In the genomic region with DNA sequence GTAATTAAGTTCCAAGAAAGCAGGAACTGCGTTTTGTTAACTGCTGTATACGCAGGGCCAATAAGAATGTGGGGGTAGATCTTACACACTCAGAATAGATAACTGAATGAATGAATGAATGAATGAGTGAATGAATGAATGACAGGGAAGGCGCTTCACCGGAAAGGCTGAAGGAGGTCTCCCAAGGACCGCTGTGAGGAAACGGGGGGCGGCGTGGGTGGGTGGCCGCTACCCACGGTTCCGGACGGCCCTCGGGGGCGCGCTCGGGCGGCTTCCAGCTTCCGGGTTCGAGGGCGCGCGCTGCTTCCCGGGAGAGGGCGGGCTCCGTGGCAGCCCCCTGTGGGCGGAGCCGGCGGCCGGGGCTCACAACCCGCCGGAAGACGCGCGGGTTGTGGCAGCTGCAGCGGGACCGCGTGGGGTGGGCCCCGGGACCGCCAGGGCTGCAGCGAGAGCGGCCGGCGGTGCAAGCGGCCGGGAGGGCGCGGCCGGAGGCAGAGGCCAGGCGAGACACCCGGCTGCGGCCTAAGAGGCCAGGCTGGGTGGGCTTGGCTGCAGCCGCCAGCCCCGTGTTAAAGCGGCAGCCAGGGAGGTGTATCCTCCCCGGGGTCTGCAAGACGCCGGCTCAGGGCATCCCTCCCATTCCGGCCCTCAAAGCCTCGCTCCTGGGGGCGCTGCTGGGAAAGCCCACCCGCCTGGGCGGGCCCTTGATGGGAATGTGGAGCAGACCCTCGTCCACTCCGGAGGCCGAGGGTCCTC, we compare ENCODE assay signal across 1 cellular context.
TF ChIP-seq lines count a peak whose summit lies in the region.

A gene (plus strand): TSS at position 367 of the 756 bp plus-strand sequence. CDS start 2,072 bp downstream, outside the sequence.

TF ChIP-seq in GM12878, 131 proteins besides CTCF, POLR2A, EP300 and RAD21 (continued from another document and continues in another):
- TF ChIP-seq, protein P1, sequence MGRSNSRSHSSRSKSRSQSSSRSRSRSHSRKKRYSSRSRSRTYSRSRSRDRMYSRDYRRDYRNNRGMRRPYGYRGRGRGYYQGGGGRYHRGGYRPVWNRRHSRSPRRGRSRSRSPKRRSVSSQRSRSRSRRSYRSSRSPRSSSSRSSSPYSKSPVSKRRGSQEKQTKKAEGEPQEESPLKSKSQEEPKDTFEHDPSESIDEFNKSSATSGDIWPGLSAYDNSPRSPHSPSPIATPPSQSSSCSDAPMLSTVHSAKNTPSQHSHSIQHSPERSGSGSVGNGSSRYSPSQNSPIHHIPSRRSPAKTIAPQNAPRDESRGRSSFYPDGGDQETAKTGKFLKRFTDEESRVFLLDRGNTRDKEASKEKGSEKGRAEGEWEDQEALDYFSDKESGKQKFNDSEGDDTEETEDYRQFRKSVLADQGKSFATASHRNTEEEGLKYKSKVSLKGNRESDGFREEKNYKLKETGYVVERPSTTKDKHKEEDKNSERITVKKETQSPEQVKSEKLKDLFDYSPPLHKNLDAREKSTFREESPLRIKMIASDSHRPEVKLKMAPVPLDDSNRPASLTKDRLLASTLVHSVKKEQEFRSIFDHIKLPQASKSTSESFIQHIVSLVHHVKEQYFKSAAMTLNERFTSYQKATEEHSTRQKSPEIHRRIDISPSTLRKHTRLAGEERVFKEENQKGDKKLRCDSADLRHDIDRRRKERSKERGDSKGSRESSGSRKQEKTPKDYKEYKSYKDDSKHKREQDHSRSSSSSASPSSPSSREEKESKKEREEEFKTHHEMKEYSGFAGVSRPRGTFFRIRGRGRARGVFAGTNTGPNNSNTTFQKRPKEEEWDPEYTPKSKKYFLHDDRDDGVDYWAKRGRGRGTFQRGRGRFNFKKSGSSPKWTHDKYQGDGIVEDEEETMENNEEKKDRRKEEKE (IDR thresholded peaks at IDR 0.05): no peak
- TF ChIP-seq SMAD1 (IDR thresholded peaks at IDR 0.05; ENCODE audit: low read depth, partially characterized antibody) (no peak), STAT3 (IDR thresholded peaks at IDR 0.05; ENCODE audit: low read depth, low read length) (no peak), FOXM1 (IDR thresholded peaks at IDR 0.05; ENCODE audit: low read depth, low read length) (no peak), CHD4 (IDR thresholded peaks at IDR 0.05) (no peak), RB1 (IDR thresholded peaks at IDR 0.05; ENCODE audit: borderline replicate concordance) (peak; percentile 74; the same call in 1 of the 2 replicates), NFIC (IDR thresholded peaks at IDR 0.05; ENCODE audit: low read depth, low read length) (no peak), STAT1 (conservative IDR thresholded peaks at IDR 0.05) (no peak), GATAD2B (conservative IDR thresholded peaks at IDR 0.05; ENCODE audit: low read depth) (peak; percentile 89; the same call in 1 of the 2 replicates), LARP7 (IDR thresholded peaks at IDR 0.05) (peak; percentile 86), IRF4 (IDR thresholded peaks at IDR 0.05; ENCODE audit: low read depth, low read length) (no peak), SUPT20H (IDR thresholded peaks at IDR 0.05; ENCODE audit: borderline replicate concordance, control insufficient read depth, low read depth, low read length) (no peak), SMARCA5 (IDR thresholded peaks at IDR 0.05) (0 out of 2 replicates have a peak, but pooled peaks have one; percentile 58), SREBF2 (IDR thresholded peaks at IDR 0.05; ENCODE audit: low read length) (no peak), IKZF2 (IDR thresholded peaks at IDR 0.05) (peak in 1 of 2 experiments; percentile 32; a peak in 1 of 4 replicates), ATF7 (IDR thresholded peaks at IDR 0.05; ENCODE audit: low read depth) (no peak), CEBPB (IDR thresholded peaks at IDR 0.05; ENCODE audit: borderline replicate concordance in 1 of 2, low read depth in 2 of 2, low read length in 2 of 2) (no peak), SUZ12 (IDR thresholded peaks at IDR 0.05; ENCODE audit: unreplicated experiment) (no peak), SMC3 (IDR thresholded peaks at IDR 0.05; ENCODE audit: borderline replicate concordance, low read length) (no peak), TBL1XR1 (IDR thresholded peaks at IDR 0.05; ENCODE audit: low read depth, low read length) (no peak), CREB1 (IDR thresholded peaks at IDR 0.05; ENCODE audit: low read depth) (no peak), TARDBP (IDR thresholded peaks at IDR 0.05; ENCODE audit: borderline replicate concordance) (no peak), HDGF (IDR thresholded peaks at IDR 0.05) (no peak), NFYA (IDR thresholded peaks at IDR 0.05; ENCODE audit: borderline replicate concordance, low read depth, low read length) (no peak), KDM1A (IDR thresholded peaks at IDR 0.05; ENCODE audit: borderline replicate concordance) (no peak), RELA (IDR thresholded peaks at IDR 0.05; ENCODE audit: borderline replicate concordance, partially characterized antibody) (peak; percentile 49), MTA3 (IDR thresholded peaks at IDR 0.05; ENCODE audit: borderline replicate concordance, low read length) (no peak), SIN3A (IDR thresholded peaks at IDR 0.05; ENCODE audit: low read depth, low read length) (no peak), IKZF1 (conservative IDR thresholded peaks at IDR 0.05) (peak; percentile 80), ZNF384 (IDR thresholded peaks at IDR 0.05; ENCODE audit: borderline replicate concordance, low read depth, low read length) (no peak), NR2C2 (IDR thresholded peaks at IDR 0.05; ENCODE audit: borderline replicate concordance, control insufficient read depth, insufficient read length, low read depth) (no peak), NBN (IDR thresholded peaks at IDR 0.05) (no peak), ASH2L (IDR thresholded peaks at IDR 0.05; ENCODE audit: borderline replicate concordance, low read depth) (0 out of 2 replicates have a peak, but pooled peaks have one; percentile 42), ETV6 (conservative IDR thresholded peaks at IDR 0.05 in 1 of 2, IDR thresholded peaks at IDR 0.05 in 1 of 2; ENCODE audit: borderline replicate concordance in 1 of 2, low read depth in 1 of 2) (peak in 1 of 2 experiments; percentile 9; a peak in 1 of 4 replicates), RUNX3 (IDR thresholded peaks at IDR 0.05; ENCODE audit: low read length) (peak; percentile 36; the same call in 1 of the 2 replicates)
- TF ChIP-seq, protein P2, sequence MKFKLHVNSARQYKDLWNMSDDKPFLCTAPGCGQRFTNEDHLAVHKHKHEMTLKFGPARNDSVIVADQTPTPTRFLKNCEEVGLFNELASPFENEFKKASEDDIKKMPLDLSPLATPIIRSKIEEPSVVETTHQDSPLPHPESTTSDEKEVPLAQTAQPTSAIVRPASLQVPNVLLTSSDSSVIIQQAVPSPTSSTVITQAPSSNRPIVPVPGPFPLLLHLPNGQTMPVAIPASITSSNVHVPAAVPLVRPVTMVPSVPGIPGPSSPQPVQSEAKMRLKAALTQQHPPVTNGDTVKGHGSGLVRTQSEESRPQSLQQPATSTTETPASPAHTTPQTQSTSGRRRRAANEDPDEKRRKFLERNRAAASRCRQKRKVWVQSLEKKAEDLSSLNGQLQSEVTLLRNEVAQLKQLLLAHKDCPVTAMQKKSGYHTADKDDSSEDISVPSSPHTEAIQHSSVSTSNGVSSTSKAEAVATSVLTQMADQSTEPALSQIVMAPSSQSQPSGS (IDR thresholded peaks at IDR 0.05; ENCODE audit: low read length): no peak
- TF ChIP-seq, protein P3, sequence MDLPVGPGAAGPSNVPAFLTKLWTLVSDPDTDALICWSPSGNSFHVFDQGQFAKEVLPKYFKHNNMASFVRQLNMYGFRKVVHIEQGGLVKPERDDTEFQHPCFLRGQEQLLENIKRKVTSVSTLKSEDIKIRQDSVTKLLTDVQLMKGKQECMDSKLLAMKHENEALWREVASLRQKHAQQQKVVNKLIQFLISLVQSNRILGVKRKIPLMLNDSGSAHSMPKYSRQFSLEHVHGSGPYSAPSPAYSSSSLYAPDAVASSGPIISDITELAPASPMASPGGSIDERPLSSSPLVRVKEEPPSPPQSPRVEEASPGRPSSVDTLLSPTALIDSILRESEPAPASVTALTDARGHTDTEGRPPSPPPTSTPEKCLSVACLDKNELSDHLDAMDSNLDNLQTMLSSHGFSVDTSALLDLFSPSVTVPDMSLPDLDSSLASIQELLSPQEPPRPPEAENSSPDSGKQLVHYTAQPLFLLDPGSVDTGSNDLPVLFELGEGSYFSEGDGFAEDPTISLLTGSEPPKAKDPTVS (IDR thresholded peaks at IDR 0.05; ENCODE audit: low read depth, low read length): no peak
- TF ChIP-seq, protein P4, sequence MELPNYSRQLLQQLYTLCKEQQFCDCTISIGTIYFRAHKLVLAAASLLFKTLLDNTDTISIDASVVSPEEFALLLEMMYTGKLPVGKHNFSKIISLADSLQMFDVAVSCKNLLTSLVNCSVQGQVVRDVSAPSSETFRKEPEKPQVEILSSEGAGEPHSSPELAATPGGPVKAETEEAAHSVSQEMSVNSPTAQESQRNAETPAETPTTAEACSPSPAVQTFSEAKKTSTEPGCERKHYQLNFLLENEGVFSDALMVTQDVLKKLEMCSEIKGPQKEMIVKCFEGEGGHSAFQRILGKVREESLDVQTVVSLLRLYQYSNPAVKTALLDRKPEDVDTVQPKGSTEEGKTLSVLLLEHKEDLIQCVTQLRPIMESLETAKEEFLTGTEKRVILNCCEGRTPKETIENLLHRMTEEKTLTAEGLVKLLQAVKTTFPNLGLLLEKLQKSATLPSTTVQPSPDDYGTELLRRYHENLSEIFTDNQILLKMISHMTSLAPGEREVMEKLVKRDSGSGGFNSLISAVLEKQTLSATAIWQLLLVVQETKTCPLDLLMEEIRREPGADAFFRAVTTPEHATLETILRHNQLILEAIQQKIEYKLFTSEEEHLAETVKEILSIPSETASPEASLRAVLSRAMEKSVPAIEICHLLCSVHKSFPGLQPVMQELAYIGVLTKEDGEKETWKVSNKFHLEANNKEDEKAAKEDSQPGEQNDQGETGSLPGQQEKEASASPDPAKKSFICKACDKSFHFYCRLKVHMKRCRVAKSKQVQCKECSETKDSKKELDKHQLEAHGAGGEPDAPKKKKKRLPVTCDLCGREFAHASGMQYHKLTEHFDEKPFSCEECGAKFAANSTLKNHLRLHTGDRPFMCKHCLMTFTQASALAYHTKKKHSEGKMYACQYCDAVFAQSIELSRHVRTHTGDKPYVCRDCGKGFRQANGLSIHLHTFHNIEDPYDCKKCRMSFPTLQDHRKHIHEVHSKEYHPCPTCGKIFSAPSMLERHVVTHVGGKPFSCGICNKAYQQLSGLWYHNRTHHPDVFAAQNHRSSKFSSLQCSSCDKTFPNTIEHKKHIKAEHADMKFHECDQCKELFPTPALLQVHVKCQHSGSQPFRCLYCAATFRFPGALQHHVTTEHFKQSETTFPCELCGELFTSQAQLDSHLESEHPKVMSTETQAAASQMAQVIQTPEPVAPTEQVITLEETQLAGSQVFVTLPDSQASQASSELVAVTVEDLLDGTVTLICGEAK (IDR thresholded peaks at IDR 0.05; ENCODE audit: borderline replicate concordance): no peak
- TF ChIP-seq, protein P5, sequence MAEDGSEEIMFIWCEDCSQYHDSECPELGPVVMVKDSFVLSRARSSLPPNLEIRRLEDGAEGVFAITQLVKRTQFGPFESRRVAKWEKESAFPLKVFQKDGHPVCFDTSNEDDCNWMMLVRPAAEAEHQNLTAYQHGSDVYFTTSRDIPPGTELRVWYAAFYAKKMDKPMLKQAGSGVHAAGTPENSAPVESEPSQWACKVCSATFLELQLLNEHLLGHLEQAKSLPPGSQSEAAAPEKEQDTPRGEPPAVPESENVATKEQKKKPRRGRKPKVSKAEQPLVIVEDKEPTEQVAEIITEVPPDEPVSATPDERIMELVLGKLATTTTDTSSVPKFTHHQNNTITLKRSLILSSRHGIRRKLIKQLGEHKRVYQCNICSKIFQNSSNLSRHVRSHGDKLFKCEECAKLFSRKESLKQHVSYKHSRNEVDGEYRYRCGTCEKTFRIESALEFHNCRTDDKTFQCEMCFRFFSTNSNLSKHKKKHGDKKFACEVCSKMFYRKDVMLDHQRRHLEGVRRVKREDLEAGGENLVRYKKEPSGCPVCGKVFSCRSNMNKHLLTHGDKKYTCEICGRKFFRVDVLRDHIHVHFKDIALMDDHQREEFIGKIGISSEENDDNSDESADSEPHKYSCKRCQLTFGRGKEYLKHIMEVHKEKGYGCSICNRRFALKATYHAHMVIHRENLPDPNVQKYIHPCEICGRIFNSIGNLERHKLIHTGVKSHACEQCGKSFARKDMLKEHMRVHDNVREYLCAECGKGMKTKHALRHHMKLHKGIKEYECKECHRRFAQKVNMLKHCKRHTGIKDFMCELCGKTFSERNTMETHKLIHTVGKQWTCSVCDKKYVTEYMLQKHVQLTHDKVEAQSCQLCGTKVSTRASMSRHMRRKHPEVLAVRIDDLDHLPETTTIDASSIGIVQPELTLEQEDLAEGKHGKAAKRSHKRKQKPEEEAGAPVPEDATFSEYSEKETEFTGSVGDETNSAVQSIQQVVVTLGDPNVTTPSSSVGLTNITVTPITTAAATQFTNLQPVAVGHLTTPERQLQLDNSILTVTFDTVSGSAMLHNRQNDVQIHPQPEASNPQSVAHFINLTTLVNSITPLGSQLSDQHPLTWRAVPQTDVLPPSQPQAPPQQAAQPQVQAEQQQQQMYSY (CRISPR knock-in tag; IDR thresholded peaks at IDR 0.05): no peak
- TF ChIP-seq, protein P6, sequence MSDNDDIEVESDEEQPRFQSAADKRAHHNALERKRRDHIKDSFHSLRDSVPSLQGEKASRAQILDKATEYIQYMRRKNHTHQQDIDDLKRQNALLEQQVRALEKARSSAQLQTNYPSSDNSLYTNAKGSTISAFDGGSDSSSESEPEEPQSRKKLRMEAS (IDR thresholded peaks at IDR 0.05; ENCODE audit: low read depth, low read length): no peak
- TF ChIP-seq, protein P7, sequence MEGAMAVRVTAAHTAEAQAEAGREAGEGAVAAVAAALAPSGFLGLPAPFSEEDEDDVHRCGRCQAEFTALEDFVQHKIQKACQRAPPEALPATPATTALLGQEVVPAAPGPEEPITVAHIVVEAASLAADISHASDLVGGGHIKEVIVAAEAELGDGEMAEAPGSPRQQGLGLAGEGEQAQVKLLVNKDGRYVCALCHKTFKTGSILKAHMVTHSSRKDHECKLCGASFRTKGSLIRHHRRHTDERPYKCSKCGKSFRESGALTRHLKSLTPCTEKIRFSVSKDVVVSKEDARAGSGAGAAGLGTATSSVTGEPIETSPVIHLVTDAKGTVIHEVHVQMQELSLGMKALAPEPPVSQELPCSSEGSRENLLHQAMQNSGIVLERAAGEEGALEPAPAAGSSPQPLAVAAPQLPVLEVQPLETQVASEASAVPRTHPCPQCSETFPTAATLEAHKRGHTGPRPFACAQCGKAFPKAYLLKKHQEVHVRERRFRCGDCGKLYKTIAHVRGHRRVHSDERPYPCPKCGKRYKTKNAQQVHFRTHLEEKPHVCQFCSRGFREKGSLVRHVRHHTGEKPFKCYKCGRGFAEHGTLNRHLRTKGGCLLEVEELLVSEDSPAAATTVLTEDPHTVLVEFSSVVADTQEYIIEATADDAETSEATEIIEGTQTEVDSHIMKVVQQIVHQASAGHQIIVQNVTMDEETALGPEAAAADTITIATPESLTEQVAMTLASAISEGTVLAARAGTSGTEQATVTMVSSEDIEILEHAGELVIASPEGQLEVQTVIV (IDR thresholded peaks at IDR 0.05; ENCODE audit: borderline replicate concordance, partially characterized antibody): no peak
